Comparison of ENCODE assay signal across 19 cellular contexts in genomic region chr6:6631526-6632276, GRCh38. TPM values are rescaled to one million over a fixed set of nuclear protein-coding genes. Genes with fewer than 3 reads are reported as not detected.
DNase-seq lines count a peak whose midpoint lies in the region; ATAC-seq and TF ChIP-seq lines count a peak whose summit lies in the region.
"Had no signal": no experiment of that assay in that cellular context is flagged by ENCODE, and none has a peak within 500 bp of the region (broad histone marks: within the 10 kb centered on the region; RNA-seq: fewer than 3 reads in every experiment).

No MANE protein-coding gene starts in this region.

- DNase-seq in BJ (ENCODE audit: low read depth) (peak; percentile 5), NCI-H1092 (lab: John Stamatoyannopoulos, UW) (peak; percentile 25), adipocyte (ENCODE audit: low read depth) (peak; percentile 24), foreskin fibroblast (peak; percentile 18 to 46), DMS79 treated with DMSO at 0.1 percent for 48 hours (lab: John Stamatoyannopoulos, UW) (no peak)
- DNase-seq in activated CD4-positive, CD25-positive, alpha-beta regulatory T cell (lab: John Stamatoyannopoulos, UW), result no peak
- DNase-seq: activated CD4-positive, alpha-beta T cell treated with anti-CD3 and anti-CD28 coated beads for 48 hours; activated naive CD4-positive, alpha-beta T cell; anterior cingulate cortex; CD8-positive, alpha-beta T cell; DND-41; gastrocnemius medialis; left cardiac atrium; MM.1S; transverse colon had no signal

- CTCF ChIA-PET in BJ (lab: Yijun Ruan, JAX), result no interaction called here

- POLR2A ChIA-PET in BJ (lab: Charles Lee), result no interaction called here

- no peaks in the 10 kb centered on the region for H3K9me3 ChIP-seq in adipocyte (ENCODE audit: control insufficient read depth, low read length)
- H3K9me3 ChIP-seq: gastrocnemius medialis, mucosa of descending colon, transverse colon had no signal

- TF ChIP-seq CTCF in BJ (IDR thresholded peaks at IDR 0.05; ENCODE audit: insufficient read depth, low read depth, low read length), result no peak
- TF ChIP-seq CTCF in foreskin fibroblast (IDR thresholded peaks at IDR 0.05; ENCODE audit: low read depth, low read length), result no peak

- H3K9ac ChIP-seq in adipocyte (ENCODE audit: low read length), result no peak overlapping the region

- H3K27me3 ChIP-seq in BJ (ENCODE audit: control insufficient read depth, insufficient read depth, low read length) (no peaks in the 10 kb centered on the region), adipocyte (replicated peaks; ENCODE audit: control insufficient read depth, insufficient read depth, low read length) (peaks cover 28% of the 10 kb centered on the region)
- H3K27me3 ChIP-seq: gastrocnemius medialis, transverse colon had no signal

- no peaks in the 10 kb centered on the region for H3K4me1 ChIP-seq in adipocyte (ENCODE audit: control insufficient read depth, insufficient read depth, low read length)
- H3K4me1 ChIP-seq: gastrocnemius medialis had no signal

- no peak overlapping the region for H3K4me3 ChIP-seq in BJ (ENCODE audit: low read depth, low read length)
- H3K4me3 ChIP-seq in adipocyte (ENCODE audit: low read length), result no peak overlapping the region
- H3K4me3 ChIP-seq in foreskin fibroblast (ENCODE audit: low read depth in 1 of 2, low read length in 2 of 2), result no peak overlapping the region
- H3K4me3 ChIP-seq: gastrocnemius medialis, mucosa of descending colon, transverse colon had no signal

- H3K36me3 ChIP-seq in BJ (ENCODE audit: control insufficient read depth, insufficient read depth, low read length) (no peaks in the 10 kb centered on the region), adipocyte (ENCODE audit: control insufficient read depth, insufficient read depth, low read length, severe bottlenecking) (no peaks in the 10 kb centered on the region)
- H3K36me3 ChIP-seq: gastrocnemius medialis, transverse colon had no signal

- ATAC-seq in HG02852 (IDR thresholded peaks at IDR 0.05; ENCODE audit: unreplicated experiment) (no peak), HG03135 (IDR thresholded peaks at IDR 0.05; ENCODE audit: unreplicated experiment) (no peak)
- ATAC-seq: CD8-positive, alpha-beta T cell; gastrocnemius medialis; mucosa of descending colon; stimulated activated effector memory CD8-positive, alpha-beta T cell treated with anti-CD3 and anti-CD28 coated beads, Interleukin-12 subunit alpha, Interleukin-12 subunit beta, amount 100 ng/mL, for 72 hours had no signal

RNA-seq across cellular contexts. Expression of gene LY86, which starts 43.2 kb away (rescaled TPM):
- not detected in 2 replicates for polyA plus RNA-seq in BJ (2011; rRNA removed)
- polyA minus RNA-seq in BJ (2011; rRNA and poly(A)+ RNA removed), result not detected in 2 replicates

Comparison
In these comparisons a context has a peak if more than half of its experiments do, and no peak if none do; other contexts are left out.
1. DNase-seq: peak in BJ (single experiment), NCI-H1092 (single experiment), adipocyte (single experiment) and foreskin fibroblast (2 of 2); none in activated CD4-positive, CD25-positive, alpha-beta regulatory T cell (0 of 4) and DMS79 treated with DMSO at 0.1 percent for 48 hours (single experiment).